Comparison of ENCODE assay signal across 1 cellular context in the genomic region with DNA sequence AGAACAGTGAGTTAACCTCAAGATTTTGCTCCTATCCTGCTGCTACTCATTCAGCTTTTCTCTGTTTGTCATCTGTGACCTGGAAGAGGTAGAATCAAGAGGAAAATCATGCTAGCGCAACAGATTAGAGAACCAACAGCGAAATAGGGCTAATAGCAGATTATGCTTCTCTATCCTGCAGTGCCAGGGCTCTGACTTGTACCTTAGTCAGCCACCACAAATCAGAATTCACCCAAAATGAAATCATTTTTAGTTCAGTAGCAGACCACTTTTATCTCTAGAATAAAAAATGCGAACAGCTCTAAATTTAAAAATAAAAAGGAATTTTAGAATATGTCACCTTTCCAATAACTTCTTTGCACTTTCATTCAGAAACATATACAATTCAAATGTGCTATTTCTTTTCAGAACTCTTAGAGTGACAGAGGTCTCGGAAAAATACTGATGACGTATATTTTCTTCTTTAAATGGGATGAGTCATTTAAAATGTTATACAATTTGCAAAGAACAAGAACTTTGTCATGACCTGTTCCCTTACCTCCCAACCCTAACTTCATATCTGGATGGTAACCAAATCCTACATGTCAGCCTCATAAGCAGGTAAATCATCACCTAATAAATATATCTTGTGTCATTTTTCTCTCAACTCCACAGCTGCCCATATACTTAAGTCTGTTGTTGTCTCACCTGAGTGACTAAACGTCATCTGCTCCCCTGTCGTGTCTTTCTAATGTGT.
TF ChIP-seq lines count a peak whose summit lies in the region.

No MANE protein-coding gene starts in this region.

TF ChIP-seq in GM23338, 12 proteins besides CTCF, POLR2A, EP300 and RAD21 (continued from another document):
- TF ChIP-seq, protein P1, sequence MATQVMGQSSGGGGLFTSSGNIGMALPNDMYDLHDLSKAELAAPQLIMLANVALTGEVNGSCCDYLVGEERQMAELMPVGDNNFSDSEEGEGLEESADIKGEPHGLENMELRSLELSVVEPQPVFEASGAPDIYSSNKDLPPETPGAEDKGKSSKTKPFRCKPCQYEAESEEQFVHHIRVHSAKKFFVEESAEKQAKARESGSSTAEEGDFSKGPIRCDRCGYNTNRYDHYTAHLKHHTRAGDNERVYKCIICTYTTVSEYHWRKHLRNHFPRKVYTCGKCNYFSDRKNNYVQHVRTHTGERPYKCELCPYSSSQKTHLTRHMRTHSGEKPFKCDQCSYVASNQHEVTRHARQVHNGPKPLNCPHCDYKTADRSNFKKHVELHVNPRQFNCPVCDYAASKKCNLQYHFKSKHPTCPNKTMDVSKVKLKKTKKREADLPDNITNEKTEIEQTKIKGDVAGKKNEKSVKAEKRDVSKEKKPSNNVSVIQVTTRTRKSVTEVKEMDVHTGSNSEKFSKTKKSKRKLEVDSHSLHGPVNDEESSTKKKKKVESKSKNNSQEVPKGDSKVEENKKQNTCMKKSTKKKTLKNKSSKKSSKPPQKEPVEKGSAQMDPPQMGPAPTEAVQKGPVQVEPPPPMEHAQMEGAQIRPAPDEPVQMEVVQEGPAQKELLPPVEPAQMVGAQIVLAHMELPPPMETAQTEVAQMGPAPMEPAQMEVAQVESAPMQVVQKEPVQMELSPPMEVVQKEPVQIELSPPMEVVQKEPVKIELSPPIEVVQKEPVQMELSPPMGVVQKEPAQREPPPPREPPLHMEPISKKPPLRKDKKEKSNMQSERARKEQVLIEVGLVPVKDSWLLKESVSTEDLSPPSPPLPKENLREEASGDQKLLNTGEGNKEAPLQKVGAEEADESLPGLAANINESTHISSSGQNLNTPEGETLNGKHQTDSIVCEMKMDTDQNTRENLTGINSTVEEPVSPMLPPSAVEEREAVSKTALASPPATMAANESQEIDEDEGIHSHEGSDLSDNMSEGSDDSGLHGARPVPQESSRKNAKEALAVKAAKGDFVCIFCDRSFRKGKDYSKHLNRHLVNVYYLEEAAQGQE (IDR thresholded peaks at IDR 0.05; ENCODE audit: unreplicated experiment), result no peak
- TF ChIP-seq ZNF114 (CRISPR knock-in tag; IDR thresholded peaks at IDR 0.05), result no peak
- no peak for TF ChIP-seq EZH2phosphoT487 (IDR thresholded peaks at IDR 0.05; ENCODE audit: unreplicated experiment)
